1 cellular context compared by ENCODE assay signal in the genomic region with DNA sequence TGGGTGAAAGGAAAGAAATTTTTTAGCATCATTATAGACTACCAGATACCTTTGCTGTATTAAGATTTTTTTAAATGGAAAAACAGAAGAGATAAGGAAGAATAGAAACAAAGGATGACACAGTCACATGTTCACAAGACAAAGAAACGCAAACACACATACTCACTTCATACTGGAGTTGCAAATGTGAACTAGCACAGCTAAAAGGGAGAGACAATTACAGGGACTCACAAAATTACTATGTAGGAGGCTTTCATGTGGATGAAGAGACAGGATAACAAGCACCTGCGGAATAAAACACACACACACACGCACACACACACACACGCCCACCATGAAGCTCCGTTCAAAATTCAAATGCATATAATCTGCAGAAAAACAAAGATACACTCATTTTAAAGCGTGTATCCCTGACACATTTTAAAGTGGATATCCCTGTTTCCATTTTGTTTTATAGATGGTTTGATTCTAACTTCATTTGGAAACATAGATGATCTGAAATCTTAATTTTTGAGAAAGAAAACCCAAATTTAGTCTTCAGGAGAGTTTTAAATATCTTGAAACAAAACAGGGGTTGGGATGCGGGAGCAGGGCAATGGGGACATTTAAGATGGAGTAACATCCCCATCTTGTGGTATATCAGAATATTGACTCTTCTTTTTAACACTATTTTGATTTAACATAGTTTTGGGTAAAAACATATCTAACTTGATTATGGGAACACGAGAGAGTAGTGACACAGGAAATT.
TF ChIP-seq lines count a peak whose summit lies in the region.

No MANE protein-coding gene starts in this region.

TF ChIP-seq in liver, 16 proteins besides CTCF, POLR2A, EP300 and RAD21 (continued from another document):
- TF ChIP-seq YY1 (IDR thresholded peaks at IDR 0.05) = no peak
- TF ChIP-seq JUND (IDR thresholded peaks at IDR 0.05) = no peak
- no peak for TF ChIP-seq FOXA2 (IDR thresholded peaks at IDR 0.05)
- TF ChIP-seq GABPA (IDR thresholded peaks at IDR 0.05 in 1 of 2, conservative IDR thresholded peaks at IDR 0.05 in 1 of 2) = no peak
- TF ChIP-seq, protein P1, sequence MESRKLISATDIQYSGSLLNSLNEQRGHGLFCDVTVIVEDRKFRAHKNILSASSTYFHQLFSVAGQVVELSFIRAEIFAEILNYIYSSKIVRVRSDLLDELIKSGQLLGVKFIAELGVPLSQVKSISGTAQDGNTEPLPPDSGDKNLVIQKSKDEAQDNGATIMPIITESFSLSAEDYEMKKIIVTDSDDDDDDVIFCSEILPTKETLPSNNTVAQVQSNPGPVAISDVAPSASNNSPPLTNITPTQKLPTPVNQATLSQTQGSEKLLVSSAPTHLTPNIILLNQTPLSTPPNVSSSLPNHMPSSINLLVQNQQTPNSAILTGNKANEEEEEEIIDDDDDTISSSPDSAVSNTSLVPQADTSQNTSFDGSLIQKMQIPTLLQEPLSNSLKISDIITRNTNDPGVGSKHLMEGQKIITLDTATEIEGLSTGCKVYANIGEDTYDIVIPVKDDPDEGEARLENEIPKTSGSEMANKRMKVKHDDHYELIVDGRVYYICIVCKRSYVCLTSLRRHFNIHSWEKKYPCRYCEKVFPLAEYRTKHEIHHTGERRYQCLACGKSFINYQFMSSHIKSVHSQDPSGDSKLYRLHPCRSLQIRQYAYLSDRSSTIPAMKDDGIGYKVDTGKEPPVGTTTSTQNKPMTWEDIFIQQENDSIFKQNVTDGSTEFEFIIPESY (IDR thresholded peaks at IDR 0.05) = no peak
- no peak for TF ChIP-seq MAX (IDR thresholded peaks at IDR 0.05)
- no peak for TF ChIP-seq SP1 (IDR thresholded peaks at IDR 0.05)
- no peak for TF ChIP-seq NR2F2 (IDR thresholded peaks at IDR 0.05)
